ENCODE assay signal across 1 cellular context in the genomic region with DNA sequence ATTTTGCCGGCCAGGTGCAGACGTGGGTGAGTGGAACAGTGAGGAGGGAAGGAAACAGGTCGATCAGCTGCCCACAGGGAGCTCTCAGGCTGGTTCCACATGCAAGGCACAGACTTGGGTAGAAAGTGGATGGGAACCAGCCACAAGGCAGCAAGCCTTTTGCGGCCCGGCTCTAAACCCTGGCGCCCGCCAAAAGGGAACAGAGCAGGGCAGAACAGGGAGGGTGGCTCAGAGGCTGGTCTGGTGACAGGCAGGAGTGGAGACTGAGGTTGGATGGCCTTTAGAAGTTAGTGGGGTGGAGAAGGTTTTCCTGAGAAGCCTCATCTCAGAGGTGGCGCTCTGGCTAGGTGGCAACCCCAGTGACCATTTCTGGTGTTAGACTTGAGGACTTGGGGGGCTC.
A peak's percentile ranks its signal among the peaks of the same experiment; 100 is the strongest.
TF ChIP-seq lines count a peak whose summit lies in the region.

No MANE protein-coding gene starts in this region.

TF ChIP-seq in K562, 482 proteins besides CTCF, POLR2A, EP300 and RAD21:
- TF ChIP-seq NFE2L1 (tag; IDR thresholded peaks at IDR 0.05; ENCODE audit: borderline replicate concordance, low read depth) = no peak
- TF ChIP-seq, protein P1, sequence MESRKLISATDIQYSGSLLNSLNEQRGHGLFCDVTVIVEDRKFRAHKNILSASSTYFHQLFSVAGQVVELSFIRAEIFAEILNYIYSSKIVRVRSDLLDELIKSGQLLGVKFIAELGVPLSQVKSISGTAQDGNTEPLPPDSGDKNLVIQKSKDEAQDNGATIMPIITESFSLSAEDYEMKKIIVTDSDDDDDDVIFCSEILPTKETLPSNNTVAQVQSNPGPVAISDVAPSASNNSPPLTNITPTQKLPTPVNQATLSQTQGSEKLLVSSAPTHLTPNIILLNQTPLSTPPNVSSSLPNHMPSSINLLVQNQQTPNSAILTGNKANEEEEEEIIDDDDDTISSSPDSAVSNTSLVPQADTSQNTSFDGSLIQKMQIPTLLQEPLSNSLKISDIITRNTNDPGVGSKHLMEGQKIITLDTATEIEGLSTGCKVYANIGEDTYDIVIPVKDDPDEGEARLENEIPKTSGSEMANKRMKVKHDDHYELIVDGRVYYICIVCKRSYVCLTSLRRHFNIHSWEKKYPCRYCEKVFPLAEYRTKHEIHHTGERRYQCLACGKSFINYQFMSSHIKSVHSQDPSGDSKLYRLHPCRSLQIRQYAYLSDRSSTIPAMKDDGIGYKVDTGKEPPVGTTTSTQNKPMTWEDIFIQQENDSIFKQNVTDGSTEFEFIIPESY (CRISPR knock-in tag; IDR thresholded peaks at IDR 0.05) = peak; percentile 74; the same call in 1 of the 2 replicates
